ENCODE assay signal across 8 cellular contexts in the genomic region with DNA sequence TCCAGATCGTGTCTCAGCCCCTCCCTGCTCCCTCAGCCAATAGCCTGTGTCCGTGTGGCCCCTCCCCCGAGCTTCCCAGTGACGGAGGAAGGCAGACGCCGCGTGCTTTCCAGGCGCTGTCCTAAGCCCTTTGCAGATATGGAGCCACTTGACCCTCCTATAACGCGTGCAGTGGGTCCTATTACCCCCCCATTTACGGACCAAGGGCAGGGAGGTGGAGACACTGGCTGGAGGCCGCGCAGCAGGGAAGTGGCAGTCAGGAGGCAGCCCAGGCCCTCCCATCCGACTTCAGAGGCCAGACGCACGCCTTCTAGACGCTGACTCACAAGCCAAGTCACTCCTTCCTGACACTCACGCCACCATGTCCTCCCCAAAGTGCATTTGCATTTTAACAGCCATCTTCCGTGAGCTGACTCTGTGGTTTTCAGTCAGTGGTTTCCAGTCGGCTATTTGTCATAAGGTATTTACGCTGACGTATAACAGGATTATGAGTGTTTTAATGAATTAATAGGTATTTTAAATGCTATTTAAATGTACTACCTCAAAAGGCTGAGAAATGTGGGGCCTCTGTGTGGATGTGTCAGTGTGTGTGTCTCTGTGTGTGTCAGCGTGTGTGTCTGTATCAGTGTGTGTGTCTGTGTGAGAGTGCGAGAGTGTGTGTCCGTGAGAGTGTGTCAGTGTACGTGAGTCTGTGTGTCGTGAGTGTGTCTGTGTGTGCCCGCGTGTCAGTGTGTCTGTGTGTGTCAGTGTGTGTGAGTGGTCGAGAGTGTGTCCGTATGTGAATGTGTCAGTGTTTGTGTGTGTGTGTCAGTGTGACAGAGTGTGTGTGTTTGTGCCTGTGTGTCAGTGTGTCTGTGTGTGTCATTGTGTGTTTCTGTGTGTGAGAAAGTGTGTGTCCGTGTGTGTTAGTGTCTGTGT.
DNase-seq lines count a peak whose midpoint lies in the region; ATAC-seq and TF ChIP-seq lines count a peak whose summit lies in the region.

No MANE protein-coding gene starts in this region.

- H3K27me3 ChIP-seq in PC-9 (ENCODE audit: insufficient read depth, low read depth) (no peaks in the 10 kb centered on the region), osteoblast (ENCODE audit: insufficient read depth, low read length) (no peaks in the 10 kb centered on the region), testis (no peaks in the 10 kb centered on the region)

- H3K4me2 ChIP-seq in PC-9 (peak overlapping the region; percentile 81), osteoblast (ENCODE audit: insufficient read depth, low read length) (peak overlapping the region; percentile 77)

- H2AFZ ChIP-seq in PC-9: peak overlapping the region; percentile 76
- peak overlapping the region; percentile 87 for H2AFZ ChIP-seq in osteoblast (ENCODE audit: low read length)

- no peak for TF ChIP-seq POLR2A in testis (IDR thresholded peaks at IDR 0.05)

- BruUV-seq in PC-9 (replicated peaks; lab: Mats Ljungman, UMichigan): TSS peak; percentile 95

- 41 to 54% methylated on average over 20 to 32 of the region's 32 CpGs for WGBS in testis, 2 donors

- CTCF ChIA-PET in PC-9 (lab: Charles Lee): interaction anchor here (0.6 kb wide), 1 partner anchor 9 kb away, joined by 3 read pairs; no protein-coding TSS in a partner anchor

- H4K20me1 ChIP-seq in PC-9 (ENCODE audit: insufficient read depth): no peaks in the 10 kb centered on the region
- no peaks in the 10 kb centered on the region for H4K20me1 ChIP-seq in osteoblast (ENCODE audit: insufficient read depth, low read length)

- peaks cover 23% of the 10 kb centered on the region for H3F3A ChIP-seq in PC-9 (ENCODE audit: insufficient read depth, low read depth)

- peak; percentile 60 for DNase-seq in NCI-H82 (lab: John Stamatoyannopoulos, UW)
- DNase-seq in NCI-H82 treated with DMSO at 0.1 percent for 48 hours (lab: John Stamatoyannopoulos, UW; ENCODE audit: unreplicated experiment): no peak
- DNase-seq in PC-9: peak; percentile 91 to 99
- DNase-seq in activated T-helper 1 cell treated with Interleukin-2 at 50 U/mL for 16 hours (ENCODE audit: low read depth): peak; percentile 70
- peak; percentile 72 for DNase-seq in fibroblast of the conjunctiva (ENCODE audit: low read depth)
- peak; percentile 97 for DNase-seq in osteoblast (ENCODE audit: insufficient read length, low spot score, missing footprints)
- DNase-seq in testis: peak; percentile 75

- peak; percentile 84 for ATAC-seq in HG03060 (IDR thresholded peaks at IDR 0.05; ENCODE audit: low read depth, unreplicated experiment)

- H3K4me3 ChIP-seq in PC-9 (peak overlapping the region; percentile 53), osteoblast (ENCODE audit: insufficient read depth, low read length) (peak overlapping the region; percentile 62), testis (peak overlapping the region; percentile 15 to 38)

- no peaks in the 10 kb centered on the region for H3K9me2 ChIP-seq in PC-9 (ENCODE audit: insufficient read depth)

- no peaks in the 10 kb centered on the region for H3K9me3 ChIP-seq in PC-9 (ENCODE audit: insufficient read depth, low read depth)
- no peaks in the 10 kb centered on the region for H3K9me3 ChIP-seq in osteoblast (ENCODE audit: low read depth, low read length)
- no peaks in the 10 kb centered on the region for H3K9me3 ChIP-seq in testis

- POLR2A ChIA-PET in PC-9 (lab: Charles Lee; ENCODE audit: unreplicated experiment): interaction anchor here (0.6 to 1.3 kb wide), 6 partner anchors 8 to 92 kb away, joined by 3 to 14 read pairs (median 5); partner anchors contain the start of gene INSIG1

- peaks cover 44% of the 10 kb centered on the region for H3K4me1 ChIP-seq in PC-9 (replicated peaks; ENCODE audit: insufficient read depth)
- H3K4me1 ChIP-seq in osteoblast (ENCODE audit: insufficient read depth, low read length): peaks cover 27% of the 10 kb centered on the region
- no peaks in the 10 kb centered on the region for H3K4me1 ChIP-seq in testis

- no peaks in the 10 kb centered on the region for H3K79me2 ChIP-seq in PC-9 (ENCODE audit: low read depth)
- H3K79me2 ChIP-seq in osteoblast (ENCODE audit: insufficient read depth, low read length): no peaks in the 10 kb centered on the region

- intact Hi-C loops in PC-9 (cut with micrococcal nuclease; ENCODE audit: unreplicated experiment): loop anchor here (1.0 to 5.0 kb wide), 3 partner anchors 25 to 203 kb away; partner anchors contain the start of gene PAXIP1
- intact Hi-C loops in testis (cut with DNase I; ENCODE audit: low total_unique reads): no loop called here

- H3K36me3 ChIP-seq in PC-9 (ENCODE audit: low read depth) (no peaks in the 10 kb centered on the region), osteoblast (ENCODE audit: insufficient read depth, low read length) (no peaks in the 10 kb centered on the region), testis (ENCODE audit: low read depth, missing control alignments) (no peaks in the 10 kb centered on the region)

- peak overlapping the region; percentile 90 for H3K27ac ChIP-seq in PC-9
- peak overlapping the region; percentile 99 for H3K27ac ChIP-seq in osteoblast (ENCODE audit: low read depth, low read length)
- peak overlapping the region; percentile 54 to 55 for H3K27ac ChIP-seq in testis

- TF ChIP-seq CTCF in PC-9 (conservative IDR thresholded peaks at IDR 0.05): no peak
- TF ChIP-seq CTCF in osteoblast (IDR thresholded peaks at IDR 0.05; ENCODE audit: extremely low read depth, low read depth, low read length): no peak
- TF ChIP-seq CTCF in testis (IDR thresholded peaks at IDR 0.05): no peak
